In genomic region chr7:18771834-18772566, GRCh38 we compare ENCODE assay signal across 20 cellular contexts.
DNase-seq lines count a peak whose midpoint lies in the region; ATAC-seq and TF ChIP-seq lines count a peak whose summit lies in the region.
"Had no signal": no experiment of that assay in that cellular context is flagged by ENCODE, and none has a peak within 500 bp of the region (broad histone marks: within the 10 kb centered on the region; RNA-seq: fewer than 3 reads in every experiment).

No MANE protein-coding gene starts in this region.

- H3K27ac Mint-ChIP-seq in T-cell (no peak overlapping the region), H9 (0 out of 7 replicates have a peak overlapping the region, but pooled peaks of 1 of the 3 experiments have one; percentile 25)
- H3K27ac Mint-ChIP-seq: CD8-positive, alpha-beta memory T cell had no signal

- H3K14ac ChIP-seq in IMR-90 (replicated peaks; ENCODE audit: low read depth, low read length) (0 out of 2 replicates have a peak overlapping the region, but pooled peaks have one; percentile 43), H9 (ENCODE audit: insufficient read depth, low read length) (no peak overlapping the region)

- no peak overlapping the region for H3K4me3 ChIP-seq in IMR-90 (ENCODE audit: insufficient read depth, low read depth, low read length)
- H3K4me3 ChIP-seq in SK-N-SH (ENCODE audit: low read depth in 2 of 2, low read length in 1 of 2), result no peak overlapping the region
- H3K4me3 ChIP-seq: BLaER1, MG63 had no signal

- peaks cover 0 to 7% (median 6%) of the 10 kb centered on the region in 3 donors for H3K9me3 Mint-ChIP-seq in T-cell
- H3K9me3 Mint-ChIP-seq in H9, result no peaks in the 10 kb centered on the region

- CTCF ChIA-PET in IMR-90 (lab: Yijun Ruan, JAX), result no interaction called here
- CTCF ChIA-PET in SK-N-SH (lab: Yijun Ruan, JAX), result interaction anchor here (0.9 to 2.5 kb wide), 9 partner anchors 8 to 350 kb away, joined by 3 to 11 read pairs (median 3); no protein-coding TSS in a partner anchor
- CTCF ChIA-PET in T-cell (lab: Charles Lee), result no interaction called here

- H3K4me1 ChIP-seq in IMR-90 (ENCODE audit: control insufficient read depth, insufficient read depth, low read length), result peaks cover 7% of the 10 kb centered on the region; the same call in 1 of the 2 replicates
- H3K4me1 ChIP-seq in SK-N-SH (ENCODE audit: control insufficient read depth in 1 of 2, insufficient read depth in 2 of 2, low read depth in 1 of 2, low read length in 1 of 2), result peaks cover 12 to 29% of the 10 kb centered on the region in 2 experiments
- no peaks in the 10 kb centered on the region for H3K4me1 ChIP-seq in H9 (ENCODE audit: insufficient read depth, low read length)

- TF ChIP-seq RAD21 in IMR-90 (IDR thresholded peaks at IDR 0.05; ENCODE audit: low read length) (no peak), SK-N-SH (IDR thresholded peaks at IDR 0.05; ENCODE audit: low read length) (no peak)

- H3K23me2 ChIP-seq in H9 (ENCODE audit: insufficient read length, low read depth, low read length, poor library complexity, severe bottlenecking), result no peaks in the 10 kb centered on the region

- WGBS in IMR-90 (ENCODE audit: extremely low coverage in 2 of 2, insufficient read length in 1 of 2), 2 experiments, result no CpG with 5 or more reads among the region's 2 CpGs
- WGBS in SK-N-SH (ENCODE audit: low lambda C conversion rate), result 65% methylated on average over 2 of the region's 2 CpGs
- no CpG with 5 or more reads among the region's 2 CpGs for WGBS in H9 (ENCODE audit: extremely low coverage, insufficient read length, low lambda C conversion rate)

- H4K20me1 ChIP-seq in IMR-90 (ENCODE audit: insufficient read depth, low read length) (no peaks in the 10 kb centered on the region), SK-N-SH (ENCODE audit: insufficient read depth) (no peaks in the 10 kb centered on the region), H9 (ENCODE audit: control insufficient read depth, insufficient read depth, insufficient read length) (no peaks in the 10 kb centered on the region)
- H4K20me1 ChIP-seq: BLaER1 had no signal

- no peaks in the 10 kb centered on the region for H3K9me2 ChIP-seq in SK-N-SH

- H3K9me1 ChIP-seq in IMR-90 (ENCODE audit: insufficient read depth, low read length), result peaks cover 6% of the 10 kb centered on the region

- no peak overlapping the region for H4K5ac ChIP-seq in IMR-90 (ENCODE audit: low read depth, low read length)
- no peak overlapping the region for H4K5ac ChIP-seq in H9 (ENCODE audit: insufficient read length, low read depth, low read length)

- intact Hi-C loops in IMR-90 (cut with micrococcal nuclease), result no loop called here

- H3T11ph ChIP-seq in H9 (ENCODE audit: low read length), result no peak overlapping the region

- no peak overlapping the region; the same call in 2 of the 3 replicates for H2BK15ac ChIP-seq in IMR-90 (ENCODE audit: low read depth, low read length)
- H2BK15ac ChIP-seq in H9 (ENCODE audit: low read depth, low read length), result no peak overlapping the region

- H3K23ac ChIP-seq in IMR-90 (ENCODE audit: low read depth, low read length) (no peak overlapping the region), H9 (ENCODE audit: insufficient read length, low read depth, low read length) (no peak overlapping the region)

- H3K36me3 Mint-ChIP-seq in T-cell, result no peaks in the 10 kb centered on the region
- H3K36me3 Mint-ChIP-seq in H9 (ENCODE audit: insufficient read depth in 1 of 3, low read depth in 3 of 3), result no peaks in the 10 kb centered on the region
- H3K36me3 Mint-ChIP-seq: CD8-positive, alpha-beta memory T cell had no signal

- H2BK20ac ChIP-seq in IMR-90 (ENCODE audit: low read depth, low read length) (no peak overlapping the region), H9 (ENCODE audit: low read depth, low read length, poor library complexity, severe bottlenecking) (no peak overlapping the region)

- H3K4me1 Mint-ChIP-seq in T-cell (no peaks in the 10 kb centered on the region), H9 (peaks cover 5 to 12% of the 10 kb centered on the region in 2 experiments; a peak in 1 of 4 replicates)
- H3K4me1 Mint-ChIP-seq: CD8-positive, alpha-beta memory T cell had no signal

- H3K18ac ChIP-seq in IMR-90 (ENCODE audit: low read depth, low read length) (no peak overlapping the region), H9 (ENCODE audit: insufficient read length, low read depth, low read length) (no peak overlapping the region)

- H3K79me1 ChIP-seq in IMR-90 (ENCODE audit: low read depth in 1 of 2, low read length in 2 of 2), result no peaks in the 10 kb centered on the region
- no peaks in the 10 kb centered on the region for H3K79me1 ChIP-seq in H9 (ENCODE audit: insufficient read depth, low read depth, low read length, poor library complexity, severe bottlenecking)

- no peak for ATAC-seq in IMR-90 (ENCODE audit: low read depth)
- no peak for ATAC-seq in T-cell (replicated peaks in 1 of 4)
- ATAC-seq: HepG2 had no signal

- H2AK5ac ChIP-seq in IMR-90 (ENCODE audit: low read depth, low read length) (peak overlapping the region; percentile 27; the same call in 1 of the 2 replicates), H9 (ENCODE audit: insufficient read length, low read length) (no peak overlapping the region)

- H3K9me3 ChIP-seq in IMR-90 (ENCODE audit: control insufficient read depth, insufficient read depth, low read length) (no peaks in the 10 kb centered on the region), SK-N-SH (no peaks in the 10 kb centered on the region), H9 (ENCODE audit: control insufficient read depth, low read depth, low read length) (no peaks in the 10 kb centered on the region)
- H3K9me3 ChIP-seq: BLaER1, MG63 had no signal

- H2AK9ac ChIP-seq in IMR-90 (replicated peaks; ENCODE audit: low read depth, low read length, poor library complexity), result no peak overlapping the region

- dilution Hi-C loops in IMR-90 (cut with HindIII; ENCODE audit: low sequenced_read_pairs, unreplicated experiment), result no loop called here

- H3K9ac ChIP-seq in IMR-90 (ENCODE audit: low read depth, low read length) (no peak overlapping the region), SK-N-SH (no peak overlapping the region), H9 (ENCODE audit: extremely low read depth, insufficient read length, low read length) (no peak overlapping the region)
- H3K9ac ChIP-seq: BLaER1, KMS-11 had no signal

- H2BK12ac ChIP-seq in H9 (ENCODE audit: insufficient read length, low read depth, low read length), result no peak overlapping the region

- no peak overlapping the region for H4K8ac ChIP-seq in IMR-90 (ENCODE audit: low read depth in 2 of 2, low read length in 2 of 2)
- H4K8ac ChIP-seq in H9 (replicated peaks; ENCODE audit: insufficient read length, low read depth, low read length), result no peak overlapping the region

- H3K4me2 ChIP-seq in IMR-90 (ENCODE audit: low read depth, low read length) (no peak overlapping the region), SK-N-SH (no peak overlapping the region), H9 (ENCODE audit: insufficient read depth, insufficient read length, low read length) (no peak overlapping the region)
- H3K4me2 ChIP-seq: KMS-11 had no signal

- BruUV-seq in IMR-90 (replicated peaks; lab: Mats Ljungman, UMichigan), result no TSS peak

- TF ChIP-seq EP300 in SK-N-SH (IDR thresholded peaks at IDR 0.05; ENCODE audit: borderline replicate concordance in 1 of 2, low read depth in 1 of 2, low read length in 1 of 2), result no peak

- in situ Hi-C loops in IMR-90 (cut with MboI; ENCODE audit: low sequenced_read_pairs), result no loop called here

- no peaks in the 10 kb centered on the region for H3K36me3 ChIP-seq in IMR-90 (ENCODE audit: control insufficient read depth, insufficient read depth, low read length)
- H3K36me3 ChIP-seq in SK-N-SH (replicated peaks in 1 of 2; ENCODE audit: control insufficient read depth in 1 of 2, insufficient read depth in 2 of 2, low read length in 1 of 2), result peaks cover 0 to 2% of the 10 kb centered on the region in 2 experiments
- H3K36me3 ChIP-seq: BLaER1, MG63 had no signal

- H3K79me2 ChIP-seq in SK-N-SH (ENCODE audit: insufficient read depth) (no peaks in the 10 kb centered on the region), H9 (ENCODE audit: insufficient read depth, low read length) (no peaks in the 10 kb centered on the region)

- no peak for TF ChIP-seq CTCF in IMR-90 (conservative IDR thresholded peaks at IDR 0.05; ENCODE audit: low read depth, low read length)
- no peak for TF ChIP-seq CTCF in SK-N-SH (IDR thresholded peaks at IDR 0.05)
- no peak for TF ChIP-seq CTCF in H9 (conservative IDR thresholded peaks at IDR 0.05)

- H3K4ac ChIP-seq in IMR-90 (ENCODE audit: low read depth, low read length) (no peak overlapping the region), H9 (ENCODE audit: low read depth, low read length) (no peak overlapping the region)

- H3K27me3 Mint-ChIP-seq in T-cell (no peaks in the 10 kb centered on the region), H9 (ENCODE audit: low read depth) (no peaks in the 10 kb centered on the region)

- H3F3A ChIP-seq in SK-N-SH (replicated peaks; ENCODE audit: insufficient read depth), result peaks cover 14% of the 10 kb centered on the region

- H3K4me3 Mint-ChIP-seq in T-cell (no peak overlapping the region), H9 (no peak overlapping the region)
- H3K4me3 Mint-ChIP-seq: CD8-positive, alpha-beta memory T cell had no signal

- H4K91ac ChIP-seq in IMR-90 (ENCODE audit: insufficient read depth, low read depth, low read length), result no peak overlapping the region
- no peak overlapping the region for H4K91ac ChIP-seq in H9 (ENCODE audit: insufficient read length, low read depth, low read length)

- H3K27me3 ChIP-seq in IMR-90 (ENCODE audit: control insufficient read depth, insufficient read depth, low read length) (no peaks in the 10 kb centered on the region), SK-N-SH (ENCODE audit: insufficient read depth) (no peaks in the 10 kb centered on the region), H9 (ENCODE audit: insufficient read depth, low read length) (no peaks in the 10 kb centered on the region; the same call in 1 of the 2 replicates)
- H3K27me3 ChIP-seq: BLaER1, MG63 had no signal

- TF ChIP-seq POLR2A in IMR-90 (IDR thresholded peaks at IDR 0.05; ENCODE audit: low read depth, low read length), result no peak

- H2AFZ ChIP-seq in IMR-90 (replicated peaks; ENCODE audit: low read length, poor library complexity) (no peak overlapping the region), SK-N-SH (ENCODE audit: low read depth) (no peak overlapping the region), H9 (ENCODE audit: low read length) (no peak overlapping the region)

- POLR2A ChIA-PET in IMR-90 (lab: Charles Lee; ENCODE audit: unreplicated experiment) (no interaction called here), SK-N-SH (lab: Yijun Ruan, JAX) (no interaction called here), T-cell (lab: Charles Lee) (no interaction called here)

- H2BK120ac ChIP-seq in IMR-90 (ENCODE audit: low read depth, low read length), result no peak overlapping the region
- no peak overlapping the region for H2BK120ac ChIP-seq in H9 (ENCODE audit: low read depth, low read length, poor library complexity, severe bottlenecking)

- H3K27ac ChIP-seq in IMR-90 (ENCODE audit: insufficient read depth, low read length) (no peak overlapping the region), SK-N-SH (ENCODE audit: low read depth in 2 of 2, low read length in 1 of 2) (peak overlapping the region in 1 of 2 experiments; percentile 26; a peak in 1 of 4 replicates), H9 (ENCODE audit: insufficient read length, low read depth, low read length) (no peak overlapping the region)
- H3K27ac ChIP-seq: BLaER1, KMS-11 had no signal

- DNase-seq in IMR-90 (no peak), SK-N-SH (no peak), fibroblast of gingiva (ENCODE audit: low read depth) (peak; percentile 51), renal cortical epithelial cell (ENCODE audit: low read depth) (peak; percentile 65), mesenteric fat pad (ENCODE audit: low spot score) (no peak), T-cell (no peak), H9 (no peak)
- DNase-seq: CD8-positive, alpha-beta memory T cell; DMS 273 treated with DMSO at 0.1 percent for 48 hours; GF-D8; H7; MG63; NCI-H1092; NCI-H2081 treated with DMSO at 0.1 percent for 48 hours; NCI-H526 treated with DMSO at 0.1 percent for 48 hours; RPMI8226; SIG-M5 had no signal

- H2BK5ac ChIP-seq in IMR-90 (ENCODE audit: low read depth, low read length, poor library complexity, severe bottlenecking) (no peak overlapping the region), H9 (ENCODE audit: insufficient read length, low read length) (no peak overlapping the region)

- no peak overlapping the region for H3K56ac ChIP-seq in IMR-90 (ENCODE audit: extremely low read depth, insufficient read depth, low read length)
- H3K56ac ChIP-seq in H9 (ENCODE audit: insufficient read length, low read depth, low read length), result no peak overlapping the region

Comparison
In these comparisons a context has a peak if more than half of its experiments do, and no peak if none do; other contexts are left out.
1. DNase-seq: peak in fibroblast of gingiva (single experiment) and renal cortical epithelial cell (single experiment); none in IMR-90 (single experiment), SK-N-SH (single experiment), mesenteric fat pad (single experiment), T-cell (0 of 34) and H9 (single experiment).